In the genomic region with DNA sequence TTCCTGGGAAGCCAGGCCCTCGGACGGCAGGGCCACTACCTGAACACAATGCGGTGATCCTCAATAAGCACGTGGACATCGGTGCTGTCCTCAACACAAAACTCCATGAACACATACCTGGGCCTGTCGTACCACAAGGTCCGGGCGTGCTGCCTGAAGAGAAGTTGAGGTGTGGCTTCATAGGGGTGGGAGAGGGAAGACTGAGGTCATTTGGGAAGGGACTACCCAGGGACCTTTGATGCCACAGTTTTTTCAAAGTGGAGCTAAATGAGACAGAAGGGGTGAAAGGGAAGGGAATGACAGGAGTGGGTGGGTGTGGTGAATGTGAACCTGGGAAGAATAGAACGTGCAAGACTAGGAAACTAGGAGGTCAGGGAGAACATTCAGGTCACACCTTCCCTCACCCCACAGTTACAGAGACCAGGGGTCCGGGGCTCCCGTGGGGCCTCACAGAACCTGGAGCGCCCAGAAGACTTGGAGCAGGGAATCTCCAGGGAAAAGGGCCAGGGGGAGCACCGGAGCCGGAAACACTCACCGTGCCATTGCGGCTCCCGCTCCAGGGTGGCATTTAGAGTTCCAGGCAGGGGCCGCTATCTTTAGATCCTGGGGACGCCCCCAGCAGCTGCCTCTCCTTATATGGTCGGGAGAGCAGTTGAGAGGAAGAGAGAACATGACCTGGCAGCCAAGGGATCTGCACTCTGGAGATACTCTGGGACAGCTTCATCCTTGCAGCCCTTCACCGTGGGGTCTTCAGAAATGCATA, we compare ENCODE assay signal across 9 cellular contexts. TPM values are rescaled to one million over a fixed set of nuclear protein-coding genes. Genes with fewer than 3 reads are reported as not detected.
DNase-seq lines count a peak whose midpoint lies in the region; ATAC-seq and TF ChIP-seq lines count a peak whose summit lies in the region.
"Had no signal": no experiment of that assay in that cellular context is flagged by ENCODE, and none has a peak within 500 bp of the region (broad histone marks: within the 10 kb centered on the region; RNA-seq: fewer than 3 reads in every experiment).

A gene (minus strand): TSS at position 570 of the 763 bp plus-strand sequence. CDS start 27 bp downstream, at position 543.

- H3K4me3 ChIP-seq in esophagus squamous epithelium, result peak within 1 kb of the TSS; percentile 70 to 97 (median 88)

- ATAC-seq in GM21825 (IDR thresholded peaks at IDR 0.05; ENCODE audit: unreplicated experiment), result peak; percentile 41
- ATAC-seq in activated B cell treated with CpG ODN at 0.5 μM for 24 hours (ENCODE audit: low read depth), result peak; percentile 29
- peak; percentile 36 to 47 for ATAC-seq in naive thymus-derived CD8-positive, alpha-beta T cell

- intact Hi-C loops in activated B cell treated with CpG ODN at 0.5 μM for 24 hours (cut with micrococcal nuclease), result loop anchor here (1.0 to 10.0 kb wide), 4 partner anchors 15 to 235 kb away; a partner anchor contains a TSS
- intact Hi-C loops in esophagus squamous epithelium (cut with DNase I), result no loop called here

- DNase-seq in COR-L47 (lab: John Stamatoyannopoulos, UW) (peak; percentile 66), NCI-H2081 (lab: John Stamatoyannopoulos, UW) (peak; percentile 83 to 90), activated B cell treated with CpG ODN at 0.5 μM for 24 hours (no peak), esophagus squamous epithelium (lab: John Stamatoyannopoulos, UW) (no peak), KG1 (lab: John Stamatoyannopoulos, UW) (no peak), KBM-7 (no peak)
- peak in 4 of 10 donors; percentile 12 to 70 (median 22) for DNase-seq in naive thymus-derived CD8-positive, alpha-beta T cell

- H3K4me1 Mint-ChIP-seq in activated B cell treated with CpG ODN at 0.5 μM for 24 hours, result peaks cover 43% of the 10 kb centered on the region
- peaks cover 16 to 45% (median 37%) of the 10 kb centered on the region in 4 donors for H3K4me1 Mint-ChIP-seq in naive thymus-derived CD8-positive, alpha-beta T cell

- POLR2A ChIA-PET in activated B cell treated with CpG ODN at 0.5 μM for 24 hours (lab: Charles Lee), result interaction anchor here (0.5 to 3.4 kb wide), 8 partner anchors 12 to 336 kb away, joined by 3 to 37 read pairs (median 4); a partner anchor contains a TSS
- POLR2A ChIA-PET in naive thymus-derived CD8-positive, alpha-beta T cell (lab: Charles Lee), result interaction anchor here (0.9 to 2.9 kb wide), 5 partner anchors 11 to 156 kb away, joined by 3 to 18 read pairs (median 5); a partner anchor contains a TSS

- CTCF ChIA-PET in activated B cell treated with CpG ODN at 0.5 μM for 24 hours (lab: Charles Lee), result interaction anchor here (2.7 kb wide), 1 partner anchor 18 kb away, joined by 9 read pairs; a partner anchor contains a TSS

- in situ Hi-C loops in KBM-7 (cut with MboI; ENCODE audit: low pct_unique_long_range_greater_than_20kb, low sequenced_read_pairs), result no loop called here

- no peak for TF ChIP-seq CTCF in activated B cell treated with CpG ODN at 0.5 μM for 24 hours (IDR thresholded peaks at IDR 0.05)
- no peak for TF ChIP-seq CTCF in esophagus squamous epithelium (IDR thresholded peaks at IDR 0.05)

- no peaks in the 10 kb centered on the region for H3K27me3 Mint-ChIP-seq in activated B cell treated with CpG ODN at 0.5 μM for 24 hours
- no peaks in the 10 kb centered on the region for H3K27me3 Mint-ChIP-seq in naive thymus-derived CD8-positive, alpha-beta T cell

- no peaks in the 10 kb centered on the region for H3K27me3 ChIP-seq in esophagus squamous epithelium

- H3K4me3 Mint-ChIP-seq in activated B cell treated with CpG ODN at 0.5 μM for 24 hours, result peak within 1 kb of the TSS; percentile 99
- H3K4me3 Mint-ChIP-seq in naive thymus-derived CD8-positive, alpha-beta T cell, result peak within 1 kb of the TSS; percentile 91 to 100 (median 98)

- no peak for TF ChIP-seq POLR2A in esophagus squamous epithelium (IDR thresholded peaks at IDR 0.05)

- peaks cover 9 to 45% (median 19%) of the 10 kb centered on the region in 3 donors for H3K4me1 ChIP-seq in esophagus squamous epithelium

- peaks cover 0 to under 1% (median 0%) of the 10 kb centered on the region in 3 donors for H3K36me3 ChIP-seq in esophagus squamous epithelium

- 38 to 71% methylated on average over 11 to 16 of the region's 21 CpGs for WGBS in esophagus squamous epithelium, 2 donors

- H3K27ac ChIP-seq in esophagus squamous epithelium, result peak within 1 kb of the TSS; percentile 82 to 95 (median 87)

- H3K36me3 Mint-ChIP-seq in activated B cell treated with CpG ODN at 0.5 μM for 24 hours (ENCODE audit: low read depth), result peaks cover 20% of the 10 kb centered on the region
- peaks cover 0 to 10% (median 2%) of the 10 kb centered on the region in 3 donors for H3K36me3 Mint-ChIP-seq in naive thymus-derived CD8-positive, alpha-beta T cell

- peak within 1 kb of the TSS; percentile 98 for H3K27ac Mint-ChIP-seq in activated B cell treated with CpG ODN at 0.5 μM for 24 hours
- H3K27ac Mint-ChIP-seq in naive thymus-derived CD8-positive, alpha-beta T cell, result peak within 1 kb of the TSS; percentile 92 to 99 (median 96)

- no peaks in the 10 kb centered on the region for H3K9me3 Mint-ChIP-seq in activated B cell treated with CpG ODN at 0.5 μM for 24 hours
- no peaks in the 10 kb centered on the region for H3K9me3 Mint-ChIP-seq in naive thymus-derived CD8-positive, alpha-beta T cell

- no peaks in the 10 kb centered on the region for H3K9me3 ChIP-seq in esophagus squamous epithelium

RNA-seq across cellular contexts. Expression of the gene that starts here (rescaled TPM):
- total RNA-seq in activated B cell treated with CpG ODN at 0.5 μM for 24 hours (1.4 and 2.0 TPM in 2 replicates), esophagus squamous epithelium (1 to 10 TPM in 1 of 4 donors, under 1 TPM in 1, not detected in 2; 0.27 to 1.1 TPM)
- total RNA-seq in naive thymus-derived CD8-positive, alpha-beta T cell, result under 1 TPM; 0.38 to 0.49 TPM
- under 1 TPM in 2 of 3 donors, not detected in 1; 0.30 to 0.51 TPM for polyA plus RNA-seq in naive thymus-derived CD8-positive, alpha-beta T cell
- total RNA-seq: subcutaneous adipose tissue had no signal

Comparison
In these comparisons a context has a peak if more than half of its experiments do, and no peak if none do; other contexts are left out.
1. Peak in ATAC-seq in naive thymus-derived CD8-positive, alpha-beta T cell; RNA of the gene not detected or under 1 TPM.
2. DNase-seq: peak in COR-L47 (single experiment) and NCI-H2081 (2 of 2); none in activated B cell treated with CpG ODN at 0.5 μM for 24 hours (single experiment), esophagus squamous epithelium (single experiment), KG1 (single experiment) and KBM-7 (single experiment).
3. Peak in every context shown above with its lines, with median percentiles within 50 percentile points of each other: ATAC-seq.